ENCODE assay signal across 23 cellular contexts in genomic region chr1:38671221-38671620, GRCh38.
"Had no signal": no experiment of that assay in that cellular context is flagged by ENCODE, and none has a peak within 500 bp of the region (broad histone marks: within the 10 kb centered on the region; RNA-seq: fewer than 3 reads in every experiment).

No MANE protein-coding gene starts in this region.

- H3K4me1 Mint-ChIP-seq: memory B cell; naive thymus-derived CD8-positive, alpha-beta T cell; neural crest cell; stimulated activated naive B cell treated with anti-CD40 and anti-IgM and Interleukin-4, amounts not matched to agents 10 μg/mL and 1 μg/mL and 100 μg/mL, for 72 hours had no signal

- H3K9me3 Mint-ChIP-seq: memory B cell had no signal

- ATAC-seq: body of pancreas; naive thymus-derived CD8-positive, alpha-beta T cell; psoas muscle; stimulated activated naive B cell treated with anti-CD40 and anti-IgM and Interleukin-4, amounts not matched to agents 10 μg/mL and 1 μg/mL and 100 μg/mL, for 72 hours had no signal

- FAIRE-seq: endometrium, TTC549 had no signal

- H3K36me3 Mint-ChIP-seq: activated naive CD8-positive, alpha-beta T cell; memory B cell; stimulated activated naive B cell treated with anti-CD40 and anti-IgM and Interleukin-4, amounts not matched to agents 10 μg/mL and 1 μg/mL and 100 μg/mL, for 72 hours had no signal

- H3K27ac Mint-ChIP-seq: activated naive CD8-positive, alpha-beta T cell; memory B cell; naive thymus-derived CD8-positive, alpha-beta T cell; stimulated activated naive B cell treated with anti-CD40 and anti-IgM and Interleukin-4, amounts not matched to agents 10 μg/mL and 1 μg/mL and 100 μg/mL, for 72 hours had no signal

- H3K4me3 Mint-ChIP-seq: activated naive CD8-positive, alpha-beta T cell; memory B cell; naive thymus-derived CD8-positive, alpha-beta T cell; neural crest cell; stimulated activated naive B cell treated with anti-CD40 and anti-IgM and Interleukin-4, amounts not matched to agents 10 μg/mL and 1 μg/mL and 100 μg/mL, for 72 hours had no signal

- DNase-seq: activated CD4-positive, alpha-beta T cell treated with anti-CD3 and anti-CD28 coated beads for 4 hours; activated CD4-positive, alpha-beta T cell treated with anti-CD3 and anti-CD28 coated beads, Interleukin-2, amount 50 U/mL, for 4 hours; activated effector memory CD4-positive, alpha-beta T cell treated with Interleukin-2 at 50 U/mL for 16 hours; activated naive CD4-positive, alpha-beta T cell treated with Interleukin-2 at 50 U/mL for 16 hours; activated T-cell treated with anti-CD3 and anti-CD28 coated beads for 4 hours; adrenal gland; aorta; body of pancreas; cerebellar nuclear complex; colonic mucosa; effector CD8-positive, alpha-beta T cell; naive thymus-derived CD8-positive, alpha-beta T cell; psoas muscle; stimulated activated CD4-positive, alpha-beta T cell treated with anti-CD3 and anti-CD28 coated beads, Interleukin-15, amount 100 ng/mL, for 24 hours; stimulated activated CD4-positive, alpha-beta T cell treated with anti-CD3 and anti-CD28 coated beads, Interleukin-2, amount 100 ng/mL, for 24 hours; stimulated activated naive B cell treated with anti-CD40 and anti-IgM and Interleukin-4, amounts not matched to agents 10 μg/mL and 1 μg/mL and 100 μg/mL, for 72 hours; stomach; T-helper 9 cell had no signal
